ENCODE assay signal across 17 cellular contexts in the genomic region with DNA sequence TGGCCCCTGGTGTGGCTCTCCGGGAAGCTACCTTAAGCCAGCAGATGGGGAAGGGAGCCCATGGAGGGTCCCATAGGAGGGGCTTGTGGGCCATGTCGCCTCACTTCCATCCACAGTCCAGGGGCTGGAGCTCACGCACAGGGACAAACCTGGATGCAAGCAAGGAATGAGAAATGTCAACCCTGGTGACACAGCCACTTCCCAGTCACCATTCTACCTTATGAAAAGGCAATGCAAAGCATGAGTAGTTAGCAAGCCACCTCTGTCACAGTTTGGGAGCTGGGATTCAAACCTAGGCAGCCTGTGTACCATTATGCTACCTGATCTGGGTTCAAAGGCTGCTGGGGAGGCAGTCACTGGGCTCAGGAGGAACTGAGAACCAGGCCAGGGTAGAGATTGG.
DNase-seq lines count a peak whose midpoint lies in the region; ATAC-seq and TF ChIP-seq lines count a peak whose summit lies in the region.
"Had no signal": no experiment of that assay in that cellular context is flagged by ENCODE, and none has a peak within 500 bp of the region (broad histone marks: within the 10 kb centered on the region; RNA-seq: fewer than 3 reads in every experiment).

No MANE protein-coding gene starts in this region.

- H3K4me1 Mint-ChIP-seq in mesothelial cell of epicardium = peaks cover 66% of the 10 kb centered on the region
- H3K4me1 Mint-ChIP-seq: B cell had no signal

- TF ChIP-seq POLR2A in sigmoid colon (IDR thresholded peaks at IDR 0.05) = no peak

- H3K36me3 Mint-ChIP-seq in mesothelial cell of epicardium = peaks cover 5% of the 10 kb centered on the region
- H3K36me3 Mint-ChIP-seq: CD8-positive, alpha-beta T cell had no signal

- peaks cover 9% of the 10 kb centered on the region for H3K9me3 Mint-ChIP-seq in mesothelial cell of epicardium
- H3K9me3 Mint-ChIP-seq: CD4-positive, alpha-beta T cell; CD8-positive, alpha-beta T cell had no signal

- no peaks in the 10 kb centered on the region for H3K4me1 ChIP-seq in sigmoid colon
- H3K4me1 ChIP-seq: A549 had no signal

- peak overlapping the region; percentile 59 for H3K27ac Mint-ChIP-seq in mesothelial cell of epicardium
- H3K27ac Mint-ChIP-seq: B cell; CD4-positive, alpha-beta T cell; CD8-positive, alpha-beta T cell had no signal

- H3K36me3 ChIP-seq in sigmoid colon = no peaks in the 10 kb centered on the region
- H3K36me3 ChIP-seq: BLaER1 treated with 17β-estradiol and CSF1 and Interleukin-3, amounts not matched to agents 10 nM and 100 nM had no signal

- ATAC-seq in HG02885 (IDR thresholded peaks at IDR 0.05; ENCODE audit: poor library complexity, unreplicated experiment) (no peak), GM21737 (IDR thresholded peaks at IDR 0.05; ENCODE audit: unreplicated experiment) (no peak)
- ATAC-seq: A549; CD8-positive, alpha-beta T cell had no signal

- H3K4me3 ChIP-seq in coronary artery (no peak overlapping the region), sigmoid colon (no peak overlapping the region)
- H3K4me3 ChIP-seq: A549; BLaER1 treated with 17β-estradiol and CSF1 and Interleukin-3, amounts not matched to agents 10 nM and 100 nM had no signal

- intact Hi-C loops in sigmoid colon (cut with DNase I) = no loop called here

- no peak for TF ChIP-seq EP300 in sigmoid colon (IDR thresholded peaks at IDR 0.05)

- TF ChIP-seq CTCF in coronary artery (IDR thresholded peaks at IDR 0.05) (no peak), mesothelial cell of epicardium (IDR thresholded peaks at IDR 0.05; ENCODE audit: unreplicated experiment) (no peak), sigmoid colon (IDR thresholded peaks at IDR 0.05) (no peak)

- H3K27me3 ChIP-seq in sigmoid colon = no peaks in the 10 kb centered on the region
- H3K27me3 ChIP-seq: BLaER1 treated with 17β-estradiol and CSF1 and Interleukin-3, amounts not matched to agents 10 nM and 100 nM had no signal

- no peaks in the 10 kb centered on the region for H3K27me3 Mint-ChIP-seq in mesothelial cell of epicardium (ENCODE audit: low read depth)
- H3K27me3 Mint-ChIP-seq: CD4-positive, alpha-beta T cell had no signal

- H3K27ac ChIP-seq in coronary artery (no peak overlapping the region), sigmoid colon (no peak overlapping the region)
- H3K27ac ChIP-seq: 22Rv1; A549; BLaER1 treated with 17β-estradiol and CSF1 and Interleukin-3, amounts not matched to agents 10 nM and 100 nM; C4-2B had no signal

- no peak overlapping the region for H3K4me3 Mint-ChIP-seq in mesothelial cell of epicardium
- H3K4me3 Mint-ChIP-seq: B cell; CD4-positive, alpha-beta T cell; CD8-positive, alpha-beta T cell had no signal

- DNase-seq in coronary artery (ENCODE audit: low spot score) = peak; percentile 54
- DNase-seq in mesothelial cell of epicardium (ENCODE audit: low spot score in 2 of 2, unreplicated experiment in 2 of 2) = no peak
- DNase-seq in sigmoid colon = peak; percentile 12
- DNase-seq: AML-193; CD4-positive, alpha-beta T cell; CD8-positive, alpha-beta T cell; COR-L47; DMS 273 treated with DMSO at 0.1 percent for 48 hours; DMS79 treated with DMSO at 0.1 percent for 48 hours; GF-D8 had no signal

- H3K9me3 ChIP-seq in sigmoid colon = no peaks in the 10 kb centered on the region
- H3K9me3 ChIP-seq: BLaER1 treated with 17β-estradiol and CSF1 and Interleukin-3, amounts not matched to agents 10 nM and 100 nM had no signal

- 94 to 95% methylated on average over 3 of the region's 3 CpGs for WGBS in sigmoid colon, 2 donors

Comparison
In these comparisons a context has a peak if more than half of its experiments do, and no peak if none do; other contexts are left out.
1. DNase-seq: peak in coronary artery (single experiment) and sigmoid colon (single experiment); none in mesothelial cell of epicardium (0 of 2).